Comparison of ENCODE assay signal across 1 cellular context in the genomic region with DNA sequence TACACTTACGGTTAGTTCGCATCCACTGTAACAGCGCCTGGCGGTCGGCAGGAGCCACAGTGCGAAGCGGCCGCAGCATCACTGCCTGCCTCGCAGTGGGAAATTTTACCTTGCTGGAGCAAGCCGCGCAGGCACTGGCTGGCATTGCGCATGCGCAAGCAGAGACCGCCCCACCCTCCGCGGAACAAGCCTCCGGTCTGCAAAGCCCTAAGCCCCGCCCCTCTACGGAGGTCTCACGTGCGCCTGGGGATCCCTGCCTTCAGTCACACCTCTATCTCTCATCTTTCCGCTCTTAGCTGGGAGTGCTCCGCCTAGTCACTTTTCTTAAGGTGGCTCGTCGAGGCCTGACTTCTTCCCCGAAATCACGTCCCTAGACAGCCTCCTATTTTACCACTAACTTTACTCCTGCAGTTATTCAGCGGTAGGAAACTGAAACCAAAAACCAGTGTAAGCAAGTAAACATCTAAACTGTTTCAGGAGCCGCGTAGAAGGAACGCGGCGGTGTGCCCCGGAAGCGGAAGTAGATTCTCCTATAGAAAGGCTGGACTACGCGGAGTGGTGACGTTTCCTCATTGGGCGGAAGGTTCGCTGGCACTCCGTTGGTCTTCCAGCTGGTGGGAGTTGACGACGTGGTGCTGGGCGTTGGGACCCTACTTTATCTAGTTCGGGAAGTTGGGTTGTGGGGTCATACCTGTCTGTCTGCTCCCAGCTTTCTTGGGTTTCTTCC.
TF ChIP-seq lines count a peak whose summit lies in the region.

Gene SRP54, plus strand, starts transcription at position 572 of the 727 bp plus-strand sequence. CDS start 13,718 bp downstream, outside the sequence.

TF ChIP-seq in HepG2, 621 proteins besides CTCF, POLR2A, EP300 and RAD21 (continued from another document and continues in another):
- TF ChIP-seq, protein P1, sequence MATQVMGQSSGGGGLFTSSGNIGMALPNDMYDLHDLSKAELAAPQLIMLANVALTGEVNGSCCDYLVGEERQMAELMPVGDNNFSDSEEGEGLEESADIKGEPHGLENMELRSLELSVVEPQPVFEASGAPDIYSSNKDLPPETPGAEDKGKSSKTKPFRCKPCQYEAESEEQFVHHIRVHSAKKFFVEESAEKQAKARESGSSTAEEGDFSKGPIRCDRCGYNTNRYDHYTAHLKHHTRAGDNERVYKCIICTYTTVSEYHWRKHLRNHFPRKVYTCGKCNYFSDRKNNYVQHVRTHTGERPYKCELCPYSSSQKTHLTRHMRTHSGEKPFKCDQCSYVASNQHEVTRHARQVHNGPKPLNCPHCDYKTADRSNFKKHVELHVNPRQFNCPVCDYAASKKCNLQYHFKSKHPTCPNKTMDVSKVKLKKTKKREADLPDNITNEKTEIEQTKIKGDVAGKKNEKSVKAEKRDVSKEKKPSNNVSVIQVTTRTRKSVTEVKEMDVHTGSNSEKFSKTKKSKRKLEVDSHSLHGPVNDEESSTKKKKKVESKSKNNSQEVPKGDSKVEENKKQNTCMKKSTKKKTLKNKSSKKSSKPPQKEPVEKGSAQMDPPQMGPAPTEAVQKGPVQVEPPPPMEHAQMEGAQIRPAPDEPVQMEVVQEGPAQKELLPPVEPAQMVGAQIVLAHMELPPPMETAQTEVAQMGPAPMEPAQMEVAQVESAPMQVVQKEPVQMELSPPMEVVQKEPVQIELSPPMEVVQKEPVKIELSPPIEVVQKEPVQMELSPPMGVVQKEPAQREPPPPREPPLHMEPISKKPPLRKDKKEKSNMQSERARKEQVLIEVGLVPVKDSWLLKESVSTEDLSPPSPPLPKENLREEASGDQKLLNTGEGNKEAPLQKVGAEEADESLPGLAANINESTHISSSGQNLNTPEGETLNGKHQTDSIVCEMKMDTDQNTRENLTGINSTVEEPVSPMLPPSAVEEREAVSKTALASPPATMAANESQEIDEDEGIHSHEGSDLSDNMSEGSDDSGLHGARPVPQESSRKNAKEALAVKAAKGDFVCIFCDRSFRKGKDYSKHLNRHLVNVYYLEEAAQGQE (IDR thresholded peaks at IDR 0.05; ENCODE audit: borderline replicate concordance in 1 of 2, low read depth in 1 of 2, low read length in 2 of 2): peak in 1 of 2 experiments; percentile 76; a peak in 1 of 4 replicates
- TF ChIP-seq ZNF432 (CRISPR knock-in tag; IDR thresholded peaks at IDR 0.05; ENCODE audit: borderline replicate concordance) (no peak), SNAPC2 (CRISPR knock-in tag; IDR thresholded peaks at IDR 0.05) (peak; percentile 99), ZNF414 (CRISPR knock-in tag; IDR thresholded peaks at IDR 0.05) (peak; percentile 100), RNF2 (conservative IDR thresholded peaks at IDR 0.05; ENCODE audit: low read depth) (peak; percentile 95), HHEX (CRISPR knock-in tag; IDR thresholded peaks at IDR 0.05) (peak; percentile 67), ARNT2 (CRISPR knock-in tag; IDR thresholded peaks at IDR 0.05; ENCODE audit: low read depth) (peak; percentile 98), ZNF431 (CRISPR knock-in tag; IDR thresholded peaks at IDR 0.05; ENCODE audit: borderline replicate concordance, low read depth) (no peak), TCF7L2 (IDR thresholded peaks at IDR 0.05; ENCODE audit: low read depth, low read length) (no peak), ZBTB20 (CRISPR knock-in tag; IDR thresholded peaks at IDR 0.05; ENCODE audit: borderline replicate concordance, low read depth) (peak; percentile 75), CREBL2 (CRISPR knock-in tag; IDR thresholded peaks at IDR 0.05; ENCODE audit: borderline replicate concordance) (peak; percentile 82; the same call in 1 of the 2 replicates), KDM6A (CRISPR knock-in tag; IDR thresholded peaks at IDR 0.05; ENCODE audit: low read depth) (no peak; the same call in 1 of the 2 replicates), HNF4G (IDR thresholded peaks at IDR 0.05; ENCODE audit: borderline replicate concordance, low read depth, low read length) (peak; percentile 65; the same call in 1 of the 2 replicates), HNF4G (CRISPR knock-in tag; IDR thresholded peaks at IDR 0.05; ENCODE audit: borderline replicate concordance, low read depth) (no peak; the same call in 1 of the 2 replicates)
- TF ChIP-seq, protein P2, sequence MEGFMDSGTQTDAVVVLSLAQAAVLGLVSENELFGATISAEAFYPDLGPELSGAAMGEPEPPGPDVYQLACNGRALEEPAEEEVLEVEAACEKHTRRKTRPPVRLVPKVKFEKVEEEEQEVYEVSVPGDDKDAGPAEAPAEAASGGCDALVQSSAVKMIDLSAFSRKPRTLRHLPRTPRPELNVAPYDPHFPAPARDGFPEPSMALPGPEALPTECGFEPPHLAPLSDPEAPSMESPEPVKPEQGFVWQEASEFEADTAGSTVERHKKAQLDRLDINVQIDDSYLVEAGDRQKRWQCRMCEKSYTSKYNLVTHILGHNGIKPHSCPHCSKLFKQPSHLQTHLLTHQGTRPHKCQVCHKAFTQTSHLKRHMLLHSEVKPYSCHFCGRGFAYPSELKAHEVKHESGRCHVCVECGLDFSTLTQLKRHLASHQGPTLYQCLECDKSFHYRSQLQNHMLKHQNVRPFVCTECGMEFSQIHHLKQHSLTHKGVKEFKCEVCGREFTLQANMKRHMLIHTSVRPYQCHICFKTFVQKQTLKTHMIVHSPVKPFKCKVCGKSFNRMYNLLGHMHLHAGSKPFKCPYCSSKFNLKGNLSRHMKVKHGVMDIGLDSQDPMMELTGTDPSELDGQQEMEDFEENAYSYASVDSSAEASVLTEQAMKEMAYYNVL (CRISPR knock-in tag; IDR thresholded peaks at IDR 0.05; ENCODE audit: borderline replicate concordance): peak; percentile 90
- TF ChIP-seq, protein P3, sequence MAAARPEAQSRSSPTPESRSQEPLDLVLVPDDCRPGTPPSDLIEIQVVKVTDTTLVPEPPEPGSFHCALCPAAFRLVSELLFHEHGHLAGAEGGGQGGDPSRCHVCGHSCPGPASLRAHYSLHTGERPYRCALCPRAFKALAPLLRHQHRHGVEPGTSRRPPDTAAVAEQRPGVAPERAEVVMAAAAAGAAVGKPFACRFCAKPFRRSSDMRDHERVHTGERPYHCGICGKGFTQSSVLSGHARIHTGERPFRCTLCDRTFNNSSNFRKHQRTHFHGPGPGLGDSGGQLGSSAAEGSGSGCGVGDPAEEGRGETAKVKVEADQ (CRISPR knock-in tag; IDR thresholded peaks at IDR 0.05; ENCODE audit: borderline replicate concordance): peak; percentile 98
- TF ChIP-seq, protein P4, sequence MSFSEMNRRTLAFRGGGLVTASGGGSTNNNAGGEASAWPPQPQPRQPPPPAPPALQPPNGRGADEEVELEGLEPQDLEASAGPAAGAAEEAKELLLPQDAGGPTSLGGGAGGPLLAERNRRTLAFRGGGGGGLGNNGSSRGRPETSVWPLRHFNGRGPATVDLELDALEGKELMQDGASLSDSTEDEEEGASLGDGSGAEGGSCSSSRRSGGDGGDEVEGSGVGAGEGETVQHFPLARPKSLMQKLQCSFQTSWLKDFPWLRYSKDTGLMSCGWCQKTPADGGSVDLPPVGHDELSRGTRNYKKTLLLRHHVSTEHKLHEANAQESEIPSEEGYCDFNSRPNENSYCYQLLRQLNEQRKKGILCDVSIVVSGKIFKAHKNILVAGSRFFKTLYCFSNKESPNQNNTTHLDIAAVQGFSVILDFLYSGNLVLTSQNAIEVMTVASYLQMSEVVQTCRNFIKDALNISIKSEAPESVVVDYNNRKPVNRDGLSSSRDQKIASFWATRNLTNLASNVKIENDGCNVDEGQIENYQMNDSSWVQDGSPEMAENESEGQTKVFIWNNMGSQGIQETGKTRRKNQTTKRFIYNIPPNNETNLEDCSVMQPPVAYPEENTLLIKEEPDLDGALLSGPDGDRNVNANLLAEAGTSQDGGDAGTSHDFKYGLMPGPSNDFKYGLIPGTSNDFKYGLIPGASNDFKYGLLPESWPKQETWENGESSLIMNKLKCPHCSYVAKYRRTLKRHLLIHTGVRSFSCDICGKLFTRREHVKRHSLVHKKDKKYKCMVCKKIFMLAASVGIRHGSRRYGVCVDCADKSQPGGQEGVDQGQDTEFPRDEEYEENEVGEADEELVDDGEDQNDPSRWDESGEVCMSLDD (CRISPR knock-in tag; IDR thresholded peaks at IDR 0.05; ENCODE audit: borderline replicate concordance): peak; percentile 87
- TF ChIP-seq, protein P5, sequence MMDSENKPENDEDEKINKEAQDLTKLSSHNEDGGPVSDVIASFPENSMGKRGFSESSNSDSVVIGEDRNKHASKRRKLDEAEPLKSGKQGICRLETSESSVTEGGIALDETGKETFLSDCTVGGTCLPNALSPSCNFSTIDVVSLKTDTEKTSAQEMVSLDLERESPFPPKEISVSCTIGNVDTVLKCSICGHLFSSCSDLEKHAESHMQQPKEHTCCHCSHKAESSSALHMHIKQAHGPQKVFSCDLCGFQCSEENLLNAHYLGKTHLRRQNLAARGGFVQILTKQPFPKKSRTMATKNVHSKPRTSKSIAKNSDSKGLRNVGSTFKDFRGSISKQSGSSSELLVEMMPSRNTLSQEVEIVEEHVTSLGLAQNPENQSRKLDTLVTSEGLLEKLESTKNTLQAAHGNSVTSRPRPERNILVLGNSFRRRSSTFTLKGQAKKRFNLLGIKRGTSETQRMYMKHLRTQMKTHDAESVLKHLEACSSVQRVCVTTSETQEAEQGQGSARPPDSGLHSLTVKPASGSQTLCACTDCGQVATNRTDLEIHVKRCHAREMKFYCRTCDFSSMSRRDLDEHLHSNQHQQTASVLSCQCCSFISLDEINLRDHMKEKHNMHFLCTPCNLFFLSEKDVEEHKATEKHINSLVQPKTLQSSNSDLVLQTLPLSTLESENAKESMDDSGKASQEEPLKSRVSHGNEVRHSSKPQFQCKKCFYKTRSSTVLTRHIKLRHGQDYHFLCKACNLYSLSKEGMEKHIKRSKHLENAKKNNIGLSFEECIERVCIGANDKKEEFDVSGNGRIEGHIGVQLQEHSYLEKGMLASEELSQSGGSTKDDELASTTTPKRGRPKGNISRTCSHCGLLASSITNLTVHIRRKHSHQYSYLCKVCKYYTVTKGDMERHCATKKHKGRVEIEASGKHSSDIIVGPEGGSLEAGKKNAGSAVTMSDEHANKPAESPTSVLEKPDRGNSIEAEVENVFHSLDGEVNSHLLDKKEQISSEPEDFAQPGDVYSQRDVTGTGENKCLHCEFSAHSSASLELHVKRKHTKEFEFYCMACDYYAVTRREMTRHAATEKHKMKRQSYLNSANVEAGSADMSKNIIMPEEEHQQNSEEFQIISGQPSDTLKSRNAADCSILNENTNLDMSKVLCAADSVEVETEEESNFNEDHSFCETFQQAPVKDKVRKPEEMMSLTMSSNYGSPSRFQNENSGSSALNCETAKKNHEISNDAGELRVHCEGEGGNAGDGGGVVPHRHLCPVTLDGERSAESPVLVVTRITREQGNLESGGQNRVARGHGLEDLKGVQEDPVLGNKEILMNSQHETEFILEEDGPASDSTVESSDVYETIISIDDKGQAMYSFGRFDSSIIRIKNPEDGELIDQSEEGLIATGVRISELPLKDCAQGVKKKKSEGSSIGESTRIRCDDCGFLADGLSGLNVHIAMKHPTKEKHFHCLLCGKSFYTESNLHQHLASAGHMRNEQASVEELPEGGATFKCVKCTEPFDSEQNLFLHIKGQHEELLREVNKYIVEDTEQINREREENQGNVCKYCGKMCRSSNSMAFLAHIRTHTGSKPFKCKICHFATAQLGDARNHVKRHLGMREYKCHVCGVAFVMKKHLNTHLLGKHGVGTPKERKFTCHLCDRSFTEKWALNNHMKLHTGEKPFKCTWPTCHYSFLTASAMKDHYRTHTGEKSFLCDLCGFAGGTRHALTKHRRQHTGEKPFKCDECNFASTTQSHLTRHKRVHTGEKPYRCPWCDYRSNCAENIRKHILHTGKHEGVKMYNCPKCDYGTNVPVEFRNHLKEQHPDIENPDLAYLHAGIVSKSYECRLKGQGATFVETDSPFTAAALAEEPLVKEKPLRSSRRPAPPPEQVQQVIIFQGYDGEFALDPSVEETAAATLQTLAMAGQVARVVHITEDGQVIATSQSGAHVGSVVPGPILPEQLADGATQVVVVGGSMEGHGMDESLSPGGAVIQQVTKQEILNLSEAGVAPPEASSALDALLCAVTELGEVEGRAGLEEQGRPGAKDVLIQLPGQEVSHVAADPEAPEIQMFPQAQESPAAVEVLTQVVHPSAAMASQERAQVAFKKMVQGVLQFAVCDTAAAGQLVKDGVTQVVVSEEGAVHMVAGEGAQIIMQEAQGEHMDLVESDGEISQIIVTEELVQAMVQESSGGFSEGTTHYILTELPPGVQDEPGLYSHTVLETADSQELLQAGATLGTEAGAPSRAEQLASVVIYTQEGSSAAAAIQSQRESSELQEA (CRISPR knock-in tag; IDR thresholded peaks at IDR 0.05; ENCODE audit: not compliant biosample characterization): peak; percentile 46
- TF ChIP-seq, protein P6, sequence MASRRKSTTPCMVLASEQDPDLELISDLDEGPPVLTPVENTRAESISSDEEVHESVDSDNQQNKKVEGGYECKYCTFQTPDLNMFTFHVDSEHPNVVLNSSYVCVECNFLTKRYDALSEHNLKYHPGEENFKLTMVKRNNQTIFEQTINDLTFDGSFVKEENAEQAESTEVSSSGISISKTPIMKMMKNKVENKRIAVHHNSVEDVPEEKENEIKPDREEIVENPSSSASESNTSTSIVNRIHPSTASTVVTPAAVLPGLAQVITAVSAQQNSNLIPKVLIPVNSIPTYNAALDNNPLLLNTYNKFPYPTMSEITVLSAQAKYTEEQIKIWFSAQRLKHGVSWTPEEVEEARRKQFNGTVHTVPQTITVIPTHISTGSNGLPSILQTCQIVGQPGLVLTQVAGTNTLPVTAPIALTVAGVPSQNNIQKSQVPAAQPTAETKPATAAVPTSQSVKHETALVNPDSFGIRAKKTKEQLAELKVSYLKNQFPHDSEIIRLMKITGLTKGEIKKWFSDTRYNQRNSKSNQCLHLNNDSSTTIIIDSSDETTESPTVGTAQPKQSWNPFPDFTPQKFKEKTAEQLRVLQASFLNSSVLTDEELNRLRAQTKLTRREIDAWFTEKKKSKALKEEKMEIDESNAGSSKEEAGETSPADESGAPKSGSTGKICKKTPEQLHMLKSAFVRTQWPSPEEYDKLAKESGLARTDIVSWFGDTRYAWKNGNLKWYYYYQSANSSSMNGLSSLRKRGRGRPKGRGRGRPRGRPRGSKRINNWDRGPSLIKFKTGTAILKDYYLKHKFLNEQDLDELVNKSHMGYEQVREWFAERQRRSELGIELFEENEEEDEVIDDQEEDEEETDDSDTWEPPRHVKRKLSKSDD (CRISPR knock-in tag; IDR thresholded peaks at IDR 0.05; ENCODE audit: low read depth): peak; percentile 91
